In the genomic region with DNA sequence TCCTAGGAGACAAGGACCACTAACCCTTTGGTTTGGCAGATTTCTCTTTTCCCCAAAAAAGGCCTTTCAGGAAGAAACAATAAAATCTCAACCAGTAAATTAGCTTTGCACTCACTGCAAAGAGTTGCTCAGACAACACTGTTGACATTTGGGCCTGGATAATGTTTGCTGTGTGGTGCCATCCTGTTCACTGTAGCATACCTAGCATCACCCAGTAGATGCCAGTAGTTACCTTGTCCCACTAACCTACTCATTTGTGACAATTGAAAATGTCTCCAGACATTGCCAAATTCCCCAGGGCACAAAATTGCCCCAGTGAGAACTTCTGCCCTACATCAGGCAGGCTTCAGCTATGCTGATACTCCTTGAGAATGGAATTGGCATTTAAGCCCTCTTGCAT, we compare ENCODE assay signal across 27 cellular contexts.
"Had no signal": no experiment of that assay in that cellular context is flagged by ENCODE, and none has a peak within 500 bp of the region (broad histone marks: within the 10 kb centered on the region; RNA-seq: fewer than 3 reads in every experiment).

No MANE protein-coding gene starts in this region.

- DNase-seq: stimulated activated CD4-positive, alpha-beta T cell treated with anti-CD3 and anti-CD28 coated beads, Interleukin-2, amount 100 ng/mL, for 48 hours; stimulated activated CD4-positive, alpha-beta T cell treated with anti-CD3 and anti-CD28 coated beads, Interleukin-4, amount 100 ng/mL, for 1 hour; stimulated activated CD4-positive, alpha-beta T cell treated with anti-CD3 and anti-CD28 coated beads, Interleukin-4, amount 100 ng/mL, for 24 hours; stimulated activated CD4-positive, alpha-beta T cell treated with anti-CD3 and anti-CD28 coated beads, Interleukin-4, amount 100 ng/mL, for 4 hours; stimulated activated CD8-positive, alpha-beta memory T cell treated with anti-CD3 and anti-CD28 coated beads, Interleukin-4, amount 100 ng/mL, for 48 hours; stimulated activated naive B cell treated with anti-CD40 and anti-IgM and Interleukin-4, amounts not matched to agents 10 μg/mL and 1 μg/mL and 100 μg/mL, for 72 hours; stimulated activated naive CD4-positive, alpha-beta T cell; stimulated activated naive CD4-positive, alpha-beta T cell treated with Interleukin-2 at 50 U/mL for 16 hours; stimulated activated naive CD8-positive, alpha-beta T cell treated with anti-CD3 and anti-CD28 coated beads, Interleukin-15, amount 100 ng/mL, for 72 hours; stimulated activated naive CD8-positive, alpha-beta T cell treated with anti-CD3 and anti-CD28 coated beads, Interleukin-15, Interleukin-2, amounts not matched to agents 100 U/mL and 50 U/mL, for 24 hours; stomach; substantia nigra; testis; thyroid gland; tibial artery; transverse colon; trophoblast cell; upper lobe of left lung; upper lobe of right lung; uterus had no signal

- H3K27me3 ChIP-seq: stomach, suprapubic skin, testis, thyroid gland, tibial artery, tibial nerve, transverse colon, upper lobe of left lung, upper lobe of right lung, uterus, vagina had no signal

- FAIRE-seq: urothelium cell line had no signal

- H3K36me3 ChIP-seq: stomach, suprapubic skin, thoracic aorta, thyroid gland, tibial artery, tibial nerve, transverse colon, upper lobe of left lung, upper lobe of right lung, uterus, vagina had no signal

- H3K4me1 ChIP-seq: stomach, suprapubic skin, testis, thyroid gland, tibial artery, tibial nerve, transverse colon, upper lobe of left lung, upper lobe of right lung, uterus, vagina had no signal

- H3K9me3 ChIP-seq: testis, thoracic aorta, thyroid gland, transverse colon, upper lobe of right lung, uterus, vagina had no signal

- ATAC-seq: stimulated activated effector memory CD8-positive, alpha-beta T cell treated with anti-CD3 and anti-CD28 coated beads, Interleukin-12 subunit alpha, Interleukin-12 subunit beta, amount 100 ng/mL, for 72 hours; stimulated activated memory B cell treated with anti-CD40 and anti-IgM and Interleukin-4, amounts not matched to agents 10 μg/mL and 1 μg/mL and 100 μg/mL, for 72 hours; stimulated activated naive B cell treated with anti-CD40 and anti-IgM and Interleukin-4, amounts not matched to agents 10 μg/mL and 1 μg/mL and 100 μg/mL, for 72 hours; stimulated activated naive CD8-positive, alpha-beta T cell treated with anti-CD3 and anti-CD28 coated beads, Interleukin-15, amount 100 ng/mL, for 72 hours; stimulated activated naive CD8-positive, alpha-beta T cell treated with anti-CD3 and anti-CD28 coated beads, Interleukin-15, Interleukin-2, amounts not matched to agents 100 U/mL and 50 U/mL, for 24 hours; upper lobe of right lung had no signal

- H3K4me3 ChIP-seq: stomach, suprapubic skin, testis, thoracic aorta, thyroid gland, tibial artery, tibial nerve, transverse colon, upper lobe of left lung, upper lobe of right lung, uterus, vagina had no signal

- H3K27ac ChIP-seq: stomach, suprapubic skin, testis, thoracic aorta, thyroid gland, tibial artery, tibial nerve, transverse colon, upper lobe of left lung, upper lobe of right lung, uterus, vagina had no signal
